1 cellular context compared by ENCODE assay signal in the genomic region with DNA sequence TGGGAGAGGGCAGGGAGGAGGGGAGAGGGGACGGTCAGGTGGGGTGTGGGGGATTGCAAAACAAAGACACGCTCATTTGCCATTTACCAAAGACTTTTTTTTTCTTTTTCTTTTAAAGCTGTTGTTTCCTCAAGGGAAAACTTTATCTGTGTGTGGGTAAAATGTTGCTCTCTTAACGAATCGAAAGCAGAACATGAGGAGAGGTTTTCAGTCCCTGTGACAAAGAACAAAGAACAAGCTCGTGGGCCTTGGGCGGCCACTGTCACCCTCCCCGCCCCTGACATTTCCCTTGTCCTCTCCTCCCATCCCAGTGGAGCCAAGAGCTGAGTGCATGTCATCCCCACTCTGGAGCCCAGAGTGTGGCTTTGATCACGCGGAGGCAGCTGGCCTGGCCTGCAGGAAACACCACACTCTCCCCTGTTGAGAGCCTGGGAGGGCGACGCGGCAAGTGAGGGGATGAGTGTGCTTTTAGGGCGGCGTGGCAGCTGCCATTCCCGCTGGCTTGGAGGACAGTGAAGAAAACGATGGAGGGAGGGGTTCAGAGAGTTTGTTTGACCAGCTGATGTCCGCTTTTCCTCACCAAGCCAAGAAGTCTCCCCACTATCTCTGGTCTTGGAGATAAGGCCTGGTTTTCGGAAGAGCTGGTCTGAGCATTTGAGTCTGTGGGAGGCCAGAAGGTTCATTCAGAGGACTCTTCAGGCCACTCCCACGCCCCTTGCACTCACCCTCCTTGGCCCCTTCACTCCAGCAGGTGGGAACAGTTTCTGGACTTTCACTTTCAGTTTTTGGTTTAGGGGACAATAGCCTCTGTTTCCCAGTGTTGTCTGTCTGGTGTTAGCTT.
TF ChIP-seq lines count a peak whose summit lies in the region.

No MANE protein-coding gene starts in this region.

TF ChIP-seq in GM12878, 131 proteins besides CTCF, POLR2A, EP300 and RAD21 (continued from another document):
- no peak for TF ChIP-seq REST (IDR thresholded peaks at IDR 0.05; ENCODE audit: low read depth, low read length)
- TF ChIP-seq ZNF24 (IDR thresholded peaks at IDR 0.05): peak; percentile 34; the same call in 1 of the 2 replicates
- TF ChIP-seq, protein P1, sequence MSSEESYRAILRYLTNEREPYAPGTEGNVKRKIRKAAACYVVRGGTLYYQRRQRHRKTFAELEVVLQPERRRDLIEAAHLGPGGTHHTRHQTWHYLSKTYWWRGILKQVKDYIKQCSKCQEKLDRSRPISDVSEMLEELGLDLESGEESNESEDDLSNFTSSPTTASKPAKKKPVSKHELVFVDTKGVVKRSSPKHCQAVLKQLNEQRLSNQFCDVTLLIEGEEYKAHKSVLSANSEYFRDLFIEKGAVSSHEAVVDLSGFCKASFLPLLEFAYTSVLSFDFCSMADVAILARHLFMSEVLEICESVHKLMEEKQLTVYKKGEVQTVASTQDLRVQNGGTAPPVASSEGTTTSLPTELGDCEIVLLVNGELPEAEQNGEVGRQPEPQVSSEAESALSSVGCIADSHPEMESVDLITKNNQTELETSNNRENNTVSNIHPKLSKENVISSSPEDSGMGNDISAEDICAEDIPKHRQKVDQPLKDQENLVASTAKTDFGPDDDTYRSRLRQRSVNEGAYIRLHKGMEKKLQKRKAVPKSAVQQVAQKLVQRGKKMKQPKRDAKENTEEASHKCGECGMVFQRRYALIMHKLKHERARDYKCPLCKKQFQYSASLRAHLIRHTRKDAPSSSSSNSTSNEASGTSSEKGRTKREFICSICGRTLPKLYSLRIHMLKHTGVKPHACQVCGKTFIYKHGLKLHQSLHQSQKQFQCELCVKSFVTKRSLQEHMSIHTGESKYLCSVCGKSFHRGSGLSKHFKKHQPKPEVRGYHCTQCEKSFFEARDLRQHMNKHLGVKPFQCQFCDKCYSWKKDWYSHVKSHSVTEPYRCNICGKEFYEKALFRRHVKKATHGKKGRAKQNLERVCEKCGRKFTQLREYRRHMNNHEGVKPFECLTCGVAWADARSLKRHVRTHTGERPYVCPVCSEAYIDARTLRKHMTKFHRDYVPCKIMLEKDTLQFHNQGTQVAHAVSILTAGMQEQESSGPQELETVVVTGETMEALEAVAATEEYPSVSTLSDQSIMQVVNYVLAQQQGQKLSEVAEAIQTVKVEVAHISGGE (CRISPR knock-in tag; IDR thresholded peaks at IDR 0.05): no peak
- TF ChIP-seq, protein P2, sequence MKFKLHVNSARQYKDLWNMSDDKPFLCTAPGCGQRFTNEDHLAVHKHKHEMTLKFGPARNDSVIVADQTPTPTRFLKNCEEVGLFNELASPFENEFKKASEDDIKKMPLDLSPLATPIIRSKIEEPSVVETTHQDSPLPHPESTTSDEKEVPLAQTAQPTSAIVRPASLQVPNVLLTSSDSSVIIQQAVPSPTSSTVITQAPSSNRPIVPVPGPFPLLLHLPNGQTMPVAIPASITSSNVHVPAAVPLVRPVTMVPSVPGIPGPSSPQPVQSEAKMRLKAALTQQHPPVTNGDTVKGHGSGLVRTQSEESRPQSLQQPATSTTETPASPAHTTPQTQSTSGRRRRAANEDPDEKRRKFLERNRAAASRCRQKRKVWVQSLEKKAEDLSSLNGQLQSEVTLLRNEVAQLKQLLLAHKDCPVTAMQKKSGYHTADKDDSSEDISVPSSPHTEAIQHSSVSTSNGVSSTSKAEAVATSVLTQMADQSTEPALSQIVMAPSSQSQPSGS (IDR thresholded peaks at IDR 0.05; ENCODE audit: low read length): no peak; the same call in 1 of the 2 replicates
- TF ChIP-seq POU2F2 (IDR thresholded peaks at IDR 0.05; ENCODE audit: borderline replicate concordance, low read depth, low read length): peak; percentile 14; the same call in 1 of the 3 replicates
- no peak for TF ChIP-seq NFYA (IDR thresholded peaks at IDR 0.05; ENCODE audit: borderline replicate concordance, low read depth, low read length)
TF ChIP-seq in GM12878: peak in this region for 37.
